ENCODE assay signal across 1 cellular context in the genomic region with DNA sequence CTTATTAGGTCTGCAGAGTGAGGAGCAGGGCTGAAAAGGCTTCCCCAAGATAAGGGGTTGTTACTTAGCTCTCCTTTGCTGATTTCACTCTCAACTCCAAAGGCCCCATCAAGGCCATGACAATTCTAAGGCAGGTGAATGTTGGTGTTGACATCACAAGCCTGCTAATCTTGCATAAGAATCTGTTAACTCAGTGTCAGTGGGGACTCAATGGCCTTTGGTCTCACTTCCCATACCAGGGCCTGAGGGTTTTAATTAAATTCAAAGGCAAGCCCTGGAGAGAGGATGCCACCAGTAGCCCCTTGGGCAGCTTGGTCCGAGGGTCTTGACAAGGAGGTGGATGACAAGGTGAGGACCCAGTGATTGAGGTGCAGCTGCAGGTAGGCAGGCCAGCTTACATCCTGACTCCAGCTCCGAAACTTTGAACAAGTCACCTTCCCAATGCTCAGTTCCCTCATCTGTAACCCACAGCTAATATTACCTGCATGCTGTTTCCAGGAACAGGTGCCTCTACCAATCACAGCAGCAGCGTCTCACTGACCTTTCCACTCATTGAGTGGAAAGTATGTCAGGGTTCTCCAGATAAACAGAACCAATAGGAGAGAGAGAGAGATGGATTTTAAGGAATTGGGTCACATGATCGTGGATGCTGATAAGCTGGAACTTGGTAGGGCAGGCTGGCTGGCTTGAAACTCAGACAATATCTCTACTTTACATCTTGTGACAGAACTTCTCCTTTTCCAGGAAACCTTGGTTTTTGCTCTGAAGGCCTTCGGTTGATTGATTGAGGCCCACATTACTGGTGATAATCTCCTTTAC.
TF ChIP-seq lines count a peak whose summit lies in the region.

No MANE protein-coding gene starts in this region.

TF ChIP-seq in HepG2, 621 proteins besides CTCF, POLR2A, EP300 and RAD21:
- TF ChIP-seq CEBPB (IDR thresholded peaks at IDR 0.05; ENCODE audit: borderline replicate concordance, low read depth, low read length) (peak; percentile 78), THYN1 (CRISPR knock-in tag; IDR thresholded peaks at IDR 0.05; ENCODE audit: borderline replicate concordance, low read depth) (no peak), CREB1 (IDR thresholded peaks at IDR 0.05) (no peak), CREB1 (CRISPR knock-in tag; IDR thresholded peaks at IDR 0.05) (0 out of 2 replicates have a peak, but pooled peaks have one; percentile 11), CEBPG (CRISPR knock-in tag; IDR thresholded peaks at IDR 0.05) (peak; percentile 56; the same call in 1 of the 2 replicates), CCAR2 (optimal IDR thresholded peaks at IDR 0.05; ENCODE audit: low read depth, low read length) (no peak), LCORL (IDR thresholded peaks at IDR 0.05) (no peak), LCORL (CRISPR knock-in tag; IDR thresholded peaks at IDR 0.05) (no peak), HMG20A (CRISPR knock-in tag; IDR thresholded peaks at IDR 0.05; ENCODE audit: borderline replicate concordance) (peak; percentile 43; the same call in 1 of the 2 replicates), SAP130 (CRISPR knock-in tag; IDR thresholded peaks at IDR 0.05; ENCODE audit: low read depth) (0 out of 2 replicates have a peak, but pooled peaks have one; percentile 8), HDAC1 (CRISPR knock-in tag; IDR thresholded peaks at IDR 0.05) (no peak), ZFX (CRISPR knock-in tag; IDR thresholded peaks at IDR 0.05; ENCODE audit: low read depth) (peak; percentile 17; the same call in 1 of the 2 replicates), CHD4 (IDR thresholded peaks at IDR 0.05; ENCODE audit: borderline replicate concordance, low read length) (no peak), TBX2 (CRISPR knock-in tag; IDR thresholded peaks at IDR 0.05; ENCODE audit: borderline replicate concordance) (0 out of 2 replicates have a peak, but pooled peaks have one; percentile 26), ARID5B (CRISPR knock-in tag; IDR thresholded peaks at IDR 0.05) (peak; percentile 34; the same call in 1 of the 2 replicates), ZNF644 (CRISPR knock-in tag; IDR thresholded peaks at IDR 0.05; ENCODE audit: low read depth) (0 out of 2 replicates have a peak, but pooled peaks have one; percentile 14), BATF2 (CRISPR knock-in tag; IDR thresholded peaks at IDR 0.05) (no peak), ZNF274 (CRISPR knock-in tag; IDR thresholded peaks at IDR 0.05) (no peak), FOSL2 (CRISPR knock-in tag; IDR thresholded peaks at IDR 0.05) (0 out of 2 replicates have a peak, but pooled peaks have one; percentile 3), SALL1 (CRISPR knock-in tag; IDR thresholded peaks at IDR 0.05) (no peak), ZNF607 (CRISPR knock-in tag; IDR thresholded peaks at IDR 0.05; ENCODE audit: borderline replicate concordance) (no peak), FOXA3 (CRISPR knock-in tag; IDR thresholded peaks at IDR 0.05) (peak; percentile 56; the same call in 1 of the 2 replicates), GATAD2A (CRISPR knock-in tag; IDR thresholded peaks at IDR 0.05) (peak; percentile 21; the same call in 1 of the 2 replicates), SOX6 (IDR thresholded peaks at IDR 0.05) (no peak), SOX6 (CRISPR knock-in tag; IDR thresholded peaks at IDR 0.05) (peak; percentile 31; the same call in 1 of the 2 replicates)
